Comparison of ENCODE assay signal across 1 cellular context in genomic region chr20:805713-806112, GRCh38.
A peak's percentile ranks its signal among the peaks of the same experiment; 100 is the strongest.
TF ChIP-seq lines count a peak whose summit lies in the region.

No MANE protein-coding gene starts in this region.

TF ChIP-seq in A549, 52 proteins besides CTCF, POLR2A, EP300 and RAD21 (continued from another document):
- no peak for TF ChIP-seq BCL3 (IDR thresholded peaks at IDR 0.05)
- no peak for TF ChIP-seq EHMT2 (IDR thresholded peaks at IDR 0.05; ENCODE audit: low read depth)
- no peak for TF ChIP-seq ESRRA (IDR thresholded peaks at IDR 0.05; ENCODE audit: borderline replicate concordance, low read length)
- peak; percentile 97 for TF ChIP-seq ZFP36 (IDR thresholded peaks at IDR 0.05; ENCODE audit: borderline replicate concordance, partially characterized antibody)
- no peak for TF ChIP-seq NPAS2 (CRISPR knock-in tag; IDR thresholded peaks at IDR 0.05; ENCODE audit: borderline replicate concordance)
